Comparison of ENCODE assay signal across 1 cellular context in genomic region chr11:73157141-73158010, GRCh38.
A peak's percentile ranks its signal among the peaks of the same experiment; 100 is the strongest.
TF ChIP-seq lines count a peak whose summit lies in the region.

No MANE protein-coding gene starts in this region.

TF ChIP-seq in HepG2, 621 proteins besides CTCF, POLR2A, EP300 and RAD21 (continued from another document and continues in another):
- no peak for TF ChIP-seq GMEB2 (CRISPR knock-in tag; IDR thresholded peaks at IDR 0.05; ENCODE audit: low read depth)
- no peak for TF ChIP-seq MXI1 (IDR thresholded peaks at IDR 0.05; ENCODE audit: borderline replicate concordance, low read depth, low read length)
- no peak for TF ChIP-seq SAP130 (CRISPR knock-in tag; IDR thresholded peaks at IDR 0.05; ENCODE audit: low read depth)
- TF ChIP-seq ZNF891 (CRISPR knock-in tag; IDR thresholded peaks at IDR 0.05): 0 out of 2 replicates have a peak, but pooled peaks have one; percentile 45
- TF ChIP-seq ZSCAN5A (CRISPR knock-in tag; IDR thresholded peaks at IDR 0.05; ENCODE audit: borderline replicate concordance): no peak
- no peak for TF ChIP-seq ZNF639 (CRISPR knock-in tag; conservative IDR thresholded peaks at IDR 0.05)
- TF ChIP-seq MED1 (CRISPR knock-in tag; IDR thresholded peaks at IDR 0.05): 0 out of 2 replicates have a peak, but pooled peaks have one; percentile 27
- TF ChIP-seq ZNF230 (CRISPR knock-in tag; IDR thresholded peaks at IDR 0.05): 0 out of 2 replicates have a peak, but pooled peaks have one; percentile 61
- TF ChIP-seq CHD2 (IDR thresholded peaks at IDR 0.05; ENCODE audit: low read depth, low read length): no peak
- no peak for TF ChIP-seq GABPA (IDR thresholded peaks at IDR 0.05; ENCODE audit: low read depth, low read length)
- TF ChIP-seq GABPA (CRISPR knock-in tag; IDR thresholded peaks at IDR 0.05; ENCODE audit: low read depth): no peak
- TF ChIP-seq LBX2 (CRISPR knock-in tag; IDR thresholded peaks at IDR 0.05; ENCODE audit: borderline replicate concordance): no peak
- TF ChIP-seq ZNF256 (CRISPR knock-in tag; conservative IDR thresholded peaks at IDR 0.05): no peak
- TF ChIP-seq BORCS8-MEF2B (CRISPR knock-in tag; IDR thresholded peaks at IDR 0.05): no peak
- TF ChIP-seq HMG20B (CRISPR knock-in tag; conservative IDR thresholded peaks at IDR 0.05): no peak
- TF ChIP-seq PTBP1 (IDR thresholded peaks at IDR 0.05; ENCODE audit: low read depth, low read length, poor library complexity, severe bottlenecking): no peak
- TF ChIP-seq POLR2G (IDR thresholded peaks at IDR 0.05; ENCODE audit: low read depth, low read length): no peak
- no peak for TF ChIP-seq NCOA5 (CRISPR knock-in tag; IDR thresholded peaks at IDR 0.05)
- TF ChIP-seq IKZF5 (CRISPR knock-in tag; IDR thresholded peaks at IDR 0.05): no peak
- TF ChIP-seq NFKBIZ (CRISPR knock-in tag; IDR thresholded peaks at IDR 0.05): no peak
- TF ChIP-seq SNAI1 (CRISPR knock-in tag; IDR thresholded peaks at IDR 0.05; ENCODE audit: borderline replicate concordance): no peak
- no peak for TF ChIP-seq HMGXB4 (CRISPR knock-in tag; IDR thresholded peaks at IDR 0.05; ENCODE audit: borderline replicate concordance in 1 of 2, low read depth in 1 of 2)
- peak; percentile 33; the same call in 1 of the 2 replicates for TF ChIP-seq ZFY (CRISPR knock-in tag; IDR thresholded peaks at IDR 0.05)
- no peak for TF ChIP-seq ZNF883 (CRISPR knock-in tag; IDR thresholded peaks at IDR 0.05; ENCODE audit: not compliant biosample characterization)
- no peak for TF ChIP-seq SRSF9 (IDR thresholded peaks at IDR 0.05; ENCODE audit: borderline replicate concordance, insufficient read depth, low read depth, low read length, poor library complexity, severe bottlenecking)
- TF ChIP-seq ZXDC (CRISPR knock-in tag; IDR thresholded peaks at IDR 0.05): no peak
- no peak for TF ChIP-seq MIER3 (CRISPR knock-in tag; IDR thresholded peaks at IDR 0.05; ENCODE audit: borderline replicate concordance)
- peak; percentile 73 for TF ChIP-seq ZNF687 (CRISPR knock-in tag; IDR thresholded peaks at IDR 0.05)
- TF ChIP-seq KLF6 (CRISPR knock-in tag; IDR thresholded peaks at IDR 0.05): no peak
- TF ChIP-seq TRIM22 (IDR thresholded peaks at IDR 0.05): no peak
- 0 out of 2 replicates have a peak, but pooled peaks have one; percentile 2 for TF ChIP-seq ZNF414 (CRISPR knock-in tag; IDR thresholded peaks at IDR 0.05)
- TF ChIP-seq ZNF569 (CRISPR knock-in tag; IDR thresholded peaks at IDR 0.05; ENCODE audit: borderline replicate concordance): no peak
- no peak for TF ChIP-seq ZNF12 (CRISPR knock-in tag; IDR thresholded peaks at IDR 0.05)
- 0 out of 2 replicates have a peak, but pooled peaks have one; percentile 19 for TF ChIP-seq ZNF160 (CRISPR knock-in tag; IDR thresholded peaks at IDR 0.05)
- no peak for TF ChIP-seq ZNF549 (CRISPR knock-in tag; IDR thresholded peaks at IDR 0.05)
- no peak for TF ChIP-seq DMTF1 (CRISPR knock-in tag; IDR thresholded peaks at IDR 0.05)
